Comparison of ENCODE assay signal across 1 cellular context in genomic region chr16:10972108-10972955, GRCh38.
TF ChIP-seq lines count a peak whose summit lies in the region.

No MANE protein-coding gene starts in this region.

TF ChIP-seq in K562, 482 proteins besides CTCF, POLR2A, EP300 and RAD21 (continued from another document and continues in another):
- TF ChIP-seq ETV6 (IDR thresholded peaks at IDR 0.05; ENCODE audit: borderline replicate concordance in 1 of 2, low read depth in 2 of 2, low read length in 1 of 2) (no peak), ETV6 (CRISPR knock-in tag; IDR thresholded peaks at IDR 0.05; ENCODE audit: borderline replicate concordance) (no peak), TFAM (CRISPR knock-in tag; conservative IDR thresholded peaks at IDR 0.05) (no peak), TRIM24 (IDR thresholded peaks at IDR 0.05) (peak; percentile 95 to 96), BACH1 (tag; IDR thresholded peaks at IDR 0.05) (no peak), ILK (tag; IDR thresholded peaks at IDR 0.05; ENCODE audit: borderline replicate concordance, low read depth) (no peak), RBM17 (IDR thresholded peaks at IDR 0.05; ENCODE audit: borderline replicate concordance, low read depth, low read length) (no peak), EZH2 (IDR thresholded peaks at IDR 0.05; ENCODE audit: borderline replicate concordance, low read depth, low read length) (no peak), ZZZ3 (IDR thresholded peaks at IDR 0.05) (no peak), SNIP1 (IDR thresholded peaks at IDR 0.05; ENCODE audit: low read depth) (no peak), CBX5 (IDR thresholded peaks at IDR 0.05; ENCODE audit: borderline replicate concordance, low read depth) (no peak), HDAC6 (IDR thresholded peaks at IDR 0.05; ENCODE audit: low read depth, low read length) (no peak), HDAC1 (IDR thresholded peaks at IDR 0.05) (peak; percentile 92 to 97; a peak in 3 of 4 replicates), ZNF584 (CRISPR knock-in tag; IDR thresholded peaks at IDR 0.05; ENCODE audit: low read depth) (no peak), SREBF2 (CRISPR knock-in tag; IDR thresholded peaks at IDR 0.05) (no peak), MAZ (CRISPR knock-in tag; conservative IDR thresholded peaks at IDR 0.05 in 1 of 2, IDR thresholded peaks at IDR 0.05 in 1 of 2) (peak; percentile 1 to 72; a peak in 3 of 4 replicates), GTF2A2 (tag; IDR thresholded peaks at IDR 0.05) (no peak), SRSF1 (IDR thresholded peaks at IDR 0.05; ENCODE audit: low read depth, low read length) (no peak), PHF8 (IDR thresholded peaks at IDR 0.05; ENCODE audit: borderline replicate concordance, low read length) (no peak), PCBP2 (IDR thresholded peaks at IDR 0.05; ENCODE audit: low read depth, low read length, poor library complexity, severe bottlenecking) (no peak), FOXA1 (IDR thresholded peaks at IDR 0.05; ENCODE audit: borderline replicate concordance) (no peak), KDM4B (IDR thresholded peaks at IDR 0.05; ENCODE audit: borderline replicate concordance in 2 of 2, low read depth in 1 of 2) (no peak), ZNF143 (CRISPR knock-in tag; IDR thresholded peaks at IDR 0.05) (no peak), PHB (CRISPR knock-in tag; IDR thresholded peaks at IDR 0.05) (no peak), NCOA6 (IDR thresholded peaks at IDR 0.05) (no peak; the same call in 1 of the 2 replicates), ZNF518B (CRISPR knock-in tag; IDR thresholded peaks at IDR 0.05) (no peak), ESRRA (IDR thresholded peaks at IDR 0.05; ENCODE audit: borderline replicate concordance, low read depth) (peak; percentile 80), TEAD2 (tag; IDR thresholded peaks at IDR 0.05) (no peak), JUNB (CRISPR knock-in tag; conservative IDR thresholded peaks at IDR 0.05) (no peak), ZBTB7A (IDR thresholded peaks at IDR 0.05; ENCODE audit: borderline replicate concordance, control insufficient read depth, low read depth, low read length) (peak; percentile 46; the same call in 1 of the 2 replicates), SMARCA5 (IDR thresholded peaks at IDR 0.05) (no peak), PTRF (tag; IDR thresholded peaks at IDR 0.05) (no peak), TSC22D4 (tag; IDR thresholded peaks at IDR 0.05) (no peak), ZC3H8 (IDR thresholded peaks at IDR 0.05) (no peak), ID3 (CRISPR knock-in tag; IDR thresholded peaks at IDR 0.05) (no peak), ID3 (tag; IDR thresholded peaks at IDR 0.05) (peak; percentile 78), PPARD (CRISPR knock-in tag; IDR thresholded peaks at IDR 0.05) (no peak), SMAD1 (IDR thresholded peaks at IDR 0.05; ENCODE audit: low read depth, low read length, partially characterized antibody) (peak; percentile 95), KAT7 (CRISPR knock-in tag; IDR thresholded peaks at IDR 0.05; ENCODE audit: borderline replicate concordance) (no peak), ZNF668 (CRISPR knock-in tag; IDR thresholded peaks at IDR 0.05) (no peak), CBX8 (IDR thresholded peaks at IDR 0.05; ENCODE audit: borderline replicate concordance, extremely low read depth, low read depth, low read length, poor library complexity, severe bottlenecking) (no peak), CHD1 (IDR thresholded peaks at IDR 0.05; ENCODE audit: low read length) (no peak), CBFA2T3 (IDR thresholded peaks at IDR 0.05) (peak; percentile 100), HDAC8 (tag; IDR thresholded peaks at IDR 0.05) (no peak), ZNF224 (CRISPR knock-in tag; IDR thresholded peaks at IDR 0.05) (no peak), C11orf30 (IDR thresholded peaks at IDR 0.05; ENCODE audit: low read depth) (no peak), HDAC2 (IDR thresholded peaks at IDR 0.05) (peak; percentile 95), KLF1 (tag; IDR thresholded peaks at IDR 0.05) (no peak), ZBTB43 (CRISPR knock-in tag; IDR thresholded peaks at IDR 0.05) (no peak)
- TF ChIP-seq, protein P1, sequence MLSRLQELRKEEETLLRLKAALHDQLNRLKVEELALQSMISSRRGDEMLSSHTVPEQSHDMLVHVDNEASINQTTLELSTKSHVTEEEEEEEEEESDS (CRISPR knock-in tag; IDR thresholded peaks at IDR 0.05) = no peak
- TF ChIP-seq, protein P2, sequence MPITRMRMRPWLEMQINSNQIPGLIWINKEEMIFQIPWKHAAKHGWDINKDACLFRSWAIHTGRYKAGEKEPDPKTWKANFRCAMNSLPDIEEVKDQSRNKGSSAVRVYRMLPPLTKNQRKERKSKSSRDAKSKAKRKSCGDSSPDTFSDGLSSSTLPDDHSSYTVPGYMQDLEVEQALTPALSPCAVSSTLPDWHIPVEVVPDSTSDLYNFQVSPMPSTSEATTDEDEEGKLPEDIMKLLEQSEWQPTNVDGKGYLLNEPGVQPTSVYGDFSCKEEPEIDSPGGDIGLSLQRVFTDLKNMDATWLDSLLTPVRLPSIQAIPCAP (CRISPR knock-in tag; IDR thresholded peaks at IDR 0.05; ENCODE audit: borderline replicate concordance) = no peak
- TF ChIP-seq, protein P3, sequence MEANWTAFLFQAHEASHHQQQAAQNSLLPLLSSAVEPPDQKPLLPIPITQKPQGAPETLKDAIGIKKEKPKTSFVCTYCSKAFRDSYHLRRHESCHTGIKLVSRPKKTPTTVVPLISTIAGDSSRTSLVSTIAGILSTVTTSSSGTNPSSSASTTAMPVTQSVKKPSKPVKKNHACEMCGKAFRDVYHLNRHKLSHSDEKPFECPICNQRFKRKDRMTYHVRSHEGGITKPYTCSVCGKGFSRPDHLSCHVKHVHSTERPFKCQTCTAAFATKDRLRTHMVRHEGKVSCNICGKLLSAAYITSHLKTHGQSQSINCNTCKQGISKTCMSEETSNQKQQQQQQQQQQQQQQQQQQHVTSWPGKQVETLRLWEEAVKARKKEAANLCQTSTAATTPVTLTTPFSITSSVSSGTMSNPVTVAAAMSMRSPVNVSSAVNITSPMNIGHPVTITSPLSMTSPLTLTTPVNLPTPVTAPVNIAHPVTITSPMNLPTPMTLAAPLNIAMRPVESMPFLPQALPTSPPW (CRISPR knock-in tag; IDR thresholded peaks at IDR 0.05) = peak; percentile 85
- TF ChIP-seq, protein P4, sequence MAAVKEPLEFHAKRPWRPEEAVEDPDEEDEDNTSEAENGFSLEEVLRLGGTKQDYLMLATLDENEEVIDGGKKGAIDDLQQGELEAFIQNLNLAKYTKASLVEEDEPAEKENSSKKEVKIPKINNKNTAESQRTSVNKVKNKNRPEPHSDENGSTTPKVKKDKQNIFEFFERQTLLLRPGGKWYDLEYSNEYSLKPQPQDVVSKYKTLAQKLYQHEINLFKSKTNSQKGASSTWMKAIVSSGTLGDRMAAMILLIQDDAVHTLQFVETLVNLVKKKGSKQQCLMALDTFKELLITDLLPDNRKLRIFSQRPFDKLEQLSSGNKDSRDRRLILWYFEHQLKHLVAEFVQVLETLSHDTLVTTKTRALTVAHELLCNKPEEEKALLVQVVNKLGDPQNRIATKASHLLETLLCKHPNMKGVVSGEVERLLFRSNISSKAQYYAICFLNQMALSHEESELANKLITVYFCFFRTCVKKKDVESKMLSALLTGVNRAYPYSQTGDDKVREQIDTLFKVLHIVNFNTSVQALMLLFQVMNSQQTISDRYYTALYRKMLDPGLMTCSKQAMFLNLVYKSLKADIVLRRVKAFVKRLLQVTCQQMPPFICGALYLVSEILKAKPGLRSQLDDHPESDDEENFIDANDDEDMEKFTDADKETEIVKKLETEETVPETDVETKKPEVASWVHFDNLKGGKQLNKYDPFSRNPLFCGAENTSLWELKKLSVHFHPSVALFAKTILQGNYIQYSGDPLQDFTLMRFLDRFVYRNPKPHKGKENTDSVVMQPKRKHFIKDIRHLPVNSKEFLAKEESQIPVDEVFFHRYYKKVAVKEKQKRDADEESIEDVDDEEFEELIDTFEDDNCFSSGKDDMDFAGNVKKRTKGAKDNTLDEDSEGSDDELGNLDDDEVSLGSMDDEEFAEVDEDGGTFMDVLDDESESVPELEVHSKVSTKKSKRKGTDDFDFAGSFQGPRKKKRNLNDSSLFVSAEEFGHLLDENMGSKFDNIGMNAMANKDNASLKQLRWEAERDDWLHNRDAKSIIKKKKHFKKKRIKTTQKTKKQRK (IDR thresholded peaks at IDR 0.05; ENCODE audit: borderline replicate concordance, low read depth, low read length) = no peak
- TF ChIP-seq, protein P5, sequence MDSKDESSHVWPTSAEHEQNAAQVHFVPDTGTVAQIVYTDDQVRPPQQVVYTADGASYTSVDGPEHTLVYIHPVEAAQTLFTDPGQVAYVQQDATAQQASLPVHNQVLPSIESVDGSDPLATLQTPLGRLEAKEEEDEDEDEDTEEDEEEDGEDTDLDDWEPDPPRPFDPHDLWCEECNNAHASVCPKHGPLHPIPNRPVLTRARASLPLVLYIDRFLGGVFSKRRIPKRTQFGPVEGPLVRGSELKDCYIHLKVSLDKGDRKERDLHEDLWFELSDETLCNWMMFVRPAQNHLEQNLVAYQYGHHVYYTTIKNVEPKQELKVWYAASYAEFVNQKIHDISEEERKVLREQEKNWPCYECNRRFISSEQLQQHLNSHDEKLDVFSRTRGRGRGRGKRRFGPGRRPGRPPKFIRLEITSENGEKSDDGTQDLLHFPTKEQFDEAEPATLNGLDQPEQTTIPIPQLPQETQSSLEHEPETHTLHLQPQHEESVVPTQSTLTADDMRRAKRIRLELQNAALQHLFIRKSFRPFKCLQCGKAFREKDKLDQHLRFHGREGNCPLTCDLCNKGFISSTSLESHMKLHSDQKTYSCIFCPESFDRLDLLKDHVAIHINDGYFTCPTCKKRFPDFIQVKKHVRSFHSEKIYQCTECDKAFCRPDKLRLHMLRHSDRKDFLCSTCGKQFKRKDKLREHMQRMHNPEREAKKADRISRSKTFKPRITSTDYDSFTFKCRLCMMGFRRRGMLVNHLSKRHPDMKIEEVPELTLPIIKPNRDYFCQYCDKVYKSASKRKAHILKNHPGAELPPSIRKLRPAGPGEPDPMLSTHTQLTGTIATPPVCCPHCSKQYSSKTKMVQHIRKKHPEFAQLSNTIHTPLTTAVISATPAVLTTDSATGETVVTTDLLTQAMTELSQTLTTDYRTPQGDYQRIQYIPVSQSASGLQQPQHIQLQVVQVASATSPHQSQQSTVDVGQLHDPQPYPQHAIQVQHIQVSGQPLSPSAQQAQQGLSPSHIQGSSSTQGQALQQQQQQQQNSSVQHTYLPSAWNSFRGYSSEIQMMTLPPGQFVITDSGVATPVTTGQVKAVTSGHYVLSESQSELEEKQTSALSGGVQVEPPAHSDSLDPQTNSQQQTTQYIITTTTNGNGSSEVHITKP (IDR thresholded peaks at IDR 0.05; ENCODE audit: partially characterized antibody) = peak; percentile 65
